In genomic region chr21:42439284-42440186, GRCh38 we compare ENCODE assay signal across 1 cellular context.
A peak's percentile ranks its signal among the peaks of the same experiment; 100 is the strongest.
TF ChIP-seq lines count a peak whose summit lies in the region.

No MANE protein-coding gene starts in this region.

TF ChIP-seq in K562, 482 proteins besides CTCF, POLR2A, EP300 and RAD21:
- TF ChIP-seq TRIM24 (IDR thresholded peaks at IDR 0.05), result peak; percentile 25 to 68; a peak in 2 of 4 replicates
- TF ChIP-seq HMG20B (CRISPR knock-in tag; IDR thresholded peaks at IDR 0.05), result no peak
- no peak for TF ChIP-seq ETV6 (IDR thresholded peaks at IDR 0.05; ENCODE audit: borderline replicate concordance in 1 of 2, low read depth in 2 of 2, low read length in 1 of 2)
- TF ChIP-seq ETV6 (CRISPR knock-in tag; IDR thresholded peaks at IDR 0.05; ENCODE audit: borderline replicate concordance), result no peak
- TF ChIP-seq STAT5B (CRISPR knock-in tag; IDR thresholded peaks at IDR 0.05), result no peak
- peak; percentile 59 for TF ChIP-seq PHF20 (IDR thresholded peaks at IDR 0.05; ENCODE audit: partially characterized antibody)
- peak; percentile 93 for TF ChIP-seq EGR1 (conservative IDR thresholded peaks at IDR 0.05)
- TF ChIP-seq ZNF347 (CRISPR knock-in tag; IDR thresholded peaks at IDR 0.05; ENCODE audit: low read depth), result no peak
- TF ChIP-seq KDM5B (IDR thresholded peaks at IDR 0.05; ENCODE audit: insufficient replicate concordance, low read depth, low read length), result no peak
- TF ChIP-seq ZNF280B (CRISPR knock-in tag; IDR thresholded peaks at IDR 0.05), result no peak
- no peak for TF ChIP-seq ZFX (CRISPR knock-in tag; IDR thresholded peaks at IDR 0.05)
- TF ChIP-seq HBP1 (CRISPR knock-in tag; IDR thresholded peaks at IDR 0.05), result peak; percentile 90; the same call in 1 of the 2 replicates
- no peak for TF ChIP-seq NCOA2 (IDR thresholded peaks at IDR 0.05; ENCODE audit: partially characterized antibody in 2 of 2)
- TF ChIP-seq HINFP (tag; conservative IDR thresholded peaks at IDR 0.05; ENCODE audit: low read depth), result no peak
- TF ChIP-seq NFYB (IDR thresholded peaks at IDR 0.05; ENCODE audit: extremely low read depth, insufficient read length), result no peak
- TF ChIP-seq NFRKB (IDR thresholded peaks at IDR 0.05; ENCODE audit: low read depth), result no peak
- TF ChIP-seq ATF2 (CRISPR knock-in tag; IDR thresholded peaks at IDR 0.05), result no peak
- no peak for TF ChIP-seq MTA2 (IDR thresholded peaks at IDR 0.05; ENCODE audit: low read depth)
- TF ChIP-seq ZNF79 (CRISPR knock-in tag; IDR thresholded peaks at IDR 0.05; ENCODE audit: low read depth), result no peak
- no peak for TF ChIP-seq HMGN3 (IDR thresholded peaks at IDR 0.05; ENCODE audit: borderline replicate concordance, extremely low read depth, insufficient read length, low read depth, low read length)
- TF ChIP-seq MLLT1 (IDR thresholded peaks at IDR 0.05), result peak in 1 of 2 experiments; percentile 61; a peak in 1 of 4 replicates
- no peak for TF ChIP-seq GTF3C2 (IDR thresholded peaks at IDR 0.05; ENCODE audit: borderline replicate concordance, extremely low read depth, insufficient read length)
- TF ChIP-seq ATF4 (CRISPR knock-in tag; IDR thresholded peaks at IDR 0.05), result no peak
- TF ChIP-seq ELF4 (CRISPR knock-in tag; IDR thresholded peaks at IDR 0.05), result peak; percentile 69; the same call in 1 of the 2 replicates
- TF ChIP-seq OTX1 (CRISPR knock-in tag; IDR thresholded peaks at IDR 0.05), result peak; percentile 63; the same call in 1 of the 2 replicates
- TF ChIP-seq C11orf30 (IDR thresholded peaks at IDR 0.05; ENCODE audit: low read depth), result no peak
- no peak for TF ChIP-seq ZNF740 (CRISPR knock-in tag; IDR thresholded peaks at IDR 0.05)
- TF ChIP-seq ZNF740 (tag; IDR thresholded peaks at IDR 0.05), result no peak
- TF ChIP-seq NFXL1 (CRISPR knock-in tag; IDR thresholded peaks at IDR 0.05), result no peak
- peak; percentile 83 for TF ChIP-seq ZBTB26 (CRISPR knock-in tag; IDR thresholded peaks at IDR 0.05)
- no peak for TF ChIP-seq TAL1 (IDR thresholded peaks at IDR 0.05)
- peak; percentile 30 for TF ChIP-seq ATF3 (IDR thresholded peaks at IDR 0.05)
- TF ChIP-seq ATF3 (CRISPR knock-in tag; conservative IDR thresholded peaks at IDR 0.05), result no peak
- no peak for TF ChIP-seq KLF13 (tag; IDR thresholded peaks at IDR 0.05; ENCODE audit: borderline replicate concordance, low read depth)
- peak; percentile 92 for TF ChIP-seq ZBTB33 (CRISPR knock-in tag; IDR thresholded peaks at IDR 0.05)
- TF ChIP-seq RBBP5 (IDR thresholded peaks at IDR 0.05; ENCODE audit: borderline replicate concordance, insufficient read depth, low read length, poor library complexity, severe bottlenecking), result no peak
- no peak for TF ChIP-seq COPS2 (conservative IDR thresholded peaks at IDR 0.05)
- peak; percentile 90; the same call in 1 of the 2 replicates for TF ChIP-seq THRB (CRISPR knock-in tag; conservative IDR thresholded peaks at IDR 0.05)
